In genomic region chr9:95561913-95562312, GRCh38 we compare ENCODE assay signal across 26 cellular contexts. TPM values are rescaled to one million over a fixed set of nuclear protein-coding genes. Genes with fewer than 3 reads are reported as not detected.
DNase-seq lines count a peak whose midpoint lies in the region; ATAC-seq, FAIRE-seq and TF ChIP-seq lines count a peak whose summit lies in the region.
"Had no signal": no experiment of that assay in that cellular context is flagged by ENCODE, and none has a peak within 500 bp of the region (broad histone marks: within the 10 kb centered on the region; RNA-seq: fewer than 3 reads in every experiment).

No MANE protein-coding gene starts in this region.

- DNase-seq in NCI-H510A treated with DMSO at 0.1 percent for 48 hours (lab: John Stamatoyannopoulos, UW) (peak; percentile 68), NCI-H510A (lab: John Stamatoyannopoulos, UW) (no peak), K562 (ENCODE audit: extremely low read depth in 1 of 4, low spot score in 3 of 4) (no peak), SKM-1 treated with dmso at 0.1 percent for 144 hours (lab: John Stamatoyannopoulos, UW; ENCODE audit: unreplicated experiment) (no peak), progenitor cell of endocrine pancreas (ENCODE audit: low spot score, unreplicated experiment) (no peak)
- DNase-seq in activated naive CD4-positive, alpha-beta T cell treated with anti-CD3 and anti-CD28 coated beads, Interleukin-2, amount 50 U/mL, for 72 hours (ENCODE audit: low spot score in 2 of 2) = no peak
- DNase-seq: CD4-positive, CD25-positive, alpha-beta regulatory T cell; CD8-positive, alpha-beta memory T cell; COR-L47; DMS 273 treated with DMSO at 0.1 percent for 48 hours; DMS53; DND-41; EL; GOT3; H7; HFFc6 had no signal

- H3K27me3 ChIP-seq in OCI-LY3 (ENCODE audit: low read depth, low read length) (peaks cover 6% of the 10 kb centered on the region), K562 (ENCODE audit: control insufficient read depth in 2 of 2, insufficient read depth in 2 of 2, low read length in 2 of 2) (peaks cover 53 to 76% of the 10 kb centered on the region in 2 experiments)
- H3K27me3 ChIP-seq: BLaER1 treated with 17β-estradiol and CSF1 and Interleukin-3, amounts not matched to agents 10 nM and 100 nM had no signal

- intact Hi-C loops in K562 (cut with micrococcal nuclease) = no loop called here

- TF ChIP-seq CTCF in OCI-LY3 (IDR thresholded peaks at IDR 0.05; ENCODE audit: low read depth, low read length) (no peak), K562 (IDR thresholded peaks at IDR 0.05 in 2 of 3, conservative IDR thresholded peaks at IDR 0.05 in 1 of 3; ENCODE audit: insufficient read depth in 2 of 3, low read depth in 1 of 3, low read length in 3 of 3) (no peak), progenitor cell of endocrine pancreas (IDR thresholded peaks at IDR 0.05; ENCODE audit: unreplicated experiment) (no peak)

- no peak overlapping the region for H2AFZ ChIP-seq in OCI-LY3 (ENCODE audit: low read depth, low read length)
- no peak overlapping the region for H2AFZ ChIP-seq in K562 (ENCODE audit: low read depth, low read length)

- H3K4me1 Mint-ChIP-seq in progenitor cell of endocrine pancreas (ENCODE audit: low read depth) = no peaks in the 10 kb centered on the region

- no peak for TF ChIP-seq EP300 in K562 (IDR thresholded peaks at IDR 0.05; ENCODE audit: low read length)

- BruUV-seq in K562 (replicated peaks; lab: Mats Ljungman, UMichigan) = no TSS peak

- POLR2A ChIA-PET in K562 (lab: Yijun Ruan, JAX) = no interaction called here

- no peaks in the 10 kb centered on the region for H3K9me3 ChIP-seq in OCI-LY3 (ENCODE audit: insufficient read depth, low read length)
- H3K9me3 ChIP-seq in K562 (replicated peaks; ENCODE audit: control insufficient read depth, insufficient read depth, low read depth, low read length) = no peaks in the 10 kb centered on the region
- H3K9me3 ChIP-seq: A549; BLaER1 treated with 17β-estradiol and CSF1 and Interleukin-3, amounts not matched to agents 10 nM and 100 nM had no signal

- no peak overlapping the region for H3K4me3 Mint-ChIP-seq in progenitor cell of endocrine pancreas (ENCODE audit: low read depth)
- H3K4me3 Mint-ChIP-seq: CD4-positive, CD25-positive, alpha-beta regulatory T cell; CD8-positive, alpha-beta memory T cell; HFFc6 had no signal

- H3K9me3 Mint-ChIP-seq in progenitor cell of endocrine pancreas (ENCODE audit: low read depth) = peaks cover 3% of the 10 kb centered on the region
- H3K9me3 Mint-ChIP-seq in activated naive CD4-positive, alpha-beta T cell treated with anti-CD3 and anti-CD28 coated beads, Interleukin-2, amount 50 U/mL, for 72 hours = peaks cover 0 to 6% of the 10 kb centered on the region in 2 donors
- H3K9me3 Mint-ChIP-seq: CD8-positive, alpha-beta memory T cell had no signal

- H4K20me1 ChIP-seq in OCI-LY3 (ENCODE audit: insufficient read depth, low read length) = no peaks in the 10 kb centered on the region
- no peaks in the 10 kb centered on the region for H4K20me1 ChIP-seq in K562 (replicated peaks; ENCODE audit: control insufficient read depth, insufficient read depth, low read length)
- H4K20me1 ChIP-seq: BLaER1 treated with 17β-estradiol and CSF1 and Interleukin-3, amounts not matched to agents 10 nM and 100 nM had no signal

- 3% methylated on average over 12 of the region's 12 CpGs for WGBS in K562 (ENCODE audit: insufficient coverage, low coverage, missing lambda C conversion rate)

- H3K4me2 ChIP-seq in OCI-LY3 (ENCODE audit: low read length) (peak overlapping the region; percentile 4; the same call in 1 of the 2 replicates), K562 (ENCODE audit: insufficient read depth, low read length) (no peak overlapping the region)
- H3K4me2 ChIP-seq: A549; BLaER1 treated with 17β-estradiol and CSF1 and Interleukin-3, amounts not matched to agents 10 nM and 100 nM had no signal

- H3K4me1 ChIP-seq in OCI-LY3 (ENCODE audit: low read length) (no peaks in the 10 kb centered on the region), K562 (replicated peaks in 1 of 2; ENCODE audit: control insufficient read depth in 2 of 2, insufficient read depth in 2 of 2, low read length in 2 of 2) (no peaks in the 10 kb centered on the region)
- H3K4me1 ChIP-seq: A549; BLaER1 treated with 17β-estradiol and CSF1 and Interleukin-3, amounts not matched to agents 10 nM and 100 nM had no signal

- in situ Hi-C loops in K562 (cut with MboI) = no loop called here

- H3K4me3 ChIP-seq in OCI-LY3 (ENCODE audit: low read length) (no peak overlapping the region), K562 (no peak overlapping the region)
- H3K4me3 ChIP-seq: A549; BLaER1 treated with 17β-estradiol and CSF1 and Interleukin-3, amounts not matched to agents 10 nM and 100 nM had no signal

- CTCF ChIA-PET in K562 (lab: Yijun Ruan, JAX; ENCODE audit: low intra/inter-chr PET ratio) = no interaction called here

- ATAC-seq in K562 (no peak), HG03565 (IDR thresholded peaks at IDR 0.05; ENCODE audit: unreplicated experiment) (no peak)
- ATAC-seq in activated naive CD4-positive, alpha-beta T cell treated with anti-CD3 and anti-CD28 coated beads, Interleukin-2, amount 50 U/mL, for 72 hours = no peak
- ATAC-seq: A549, HCT116, HepG2 had no signal

- FAIRE-seq in K562 (lab: Jason Lieb, UNC) = no peak
- FAIRE-seq: A549, GM12892, GM18507, HepG2 had no signal

- no peak for TF ChIP-seq RAD21 in K562 (CRISPR knock-in tag; conservative IDR thresholded peaks at IDR 0.05 in 1 of 2, IDR thresholded peaks at IDR 0.05 in 1 of 2)

- peaks cover 26% of the 10 kb centered on the region for H3K27me3 Mint-ChIP-seq in progenitor cell of endocrine pancreas

- no peak overlapping the region for H3K27ac Mint-ChIP-seq in progenitor cell of endocrine pancreas
- H3K27ac Mint-ChIP-seq in activated naive CD4-positive, alpha-beta T cell treated with anti-CD3 and anti-CD28 coated beads, Interleukin-2, amount 50 U/mL, for 72 hours = no peak overlapping the region
- H3K27ac Mint-ChIP-seq: CD4-positive, CD25-positive, alpha-beta regulatory T cell; HFFc6; IgD-negative memory B cell had no signal

- no peak for TF ChIP-seq POLR2A in K562 (conservative IDR thresholded peaks at IDR 0.05)

- H3K79me2 ChIP-seq in OCI-LY3 (ENCODE audit: low read length) (no peaks in the 10 kb centered on the region), K562 (ENCODE audit: control insufficient read depth, insufficient read depth, low read length) (no peaks in the 10 kb centered on the region)

- no peaks in the 10 kb centered on the region for H3K36me3 Mint-ChIP-seq in progenitor cell of endocrine pancreas (ENCODE audit: insufficient read depth)
- H3K36me3 Mint-ChIP-seq in activated naive CD4-positive, alpha-beta T cell treated with anti-CD3 and anti-CD28 coated beads, Interleukin-2, amount 50 U/mL, for 72 hours = peaks cover 0 to 6% of the 10 kb centered on the region in 2 donors
- H3K36me3 Mint-ChIP-seq: CD4-positive, CD25-positive, alpha-beta regulatory T cell; CD8-positive, alpha-beta memory T cell; IgD-negative memory B cell had no signal

- no peak overlapping the region for H3K27ac ChIP-seq in OCI-LY3 (ENCODE audit: low read length)
- H3K27ac ChIP-seq in K562 (ENCODE audit: extremely low read depth, low read depth, low read length) = no peak overlapping the region
- H3K27ac ChIP-seq: 22Rv1; A549; BLaER1 treated with 17β-estradiol and CSF1 and Interleukin-3, amounts not matched to agents 10 nM and 100 nM had no signal

- H3K9ac ChIP-seq in OCI-LY3 (ENCODE audit: low read length) (no peak overlapping the region), K562 (ENCODE audit: insufficient read depth in 1 of 2, low read depth in 2 of 2, low read length in 2 of 2) (no peak overlapping the region)
- H3K9ac ChIP-seq: BLaER1 treated with 17β-estradiol and CSF1 and Interleukin-3, amounts not matched to agents 10 nM and 100 nM had no signal

- no peaks in the 10 kb centered on the region for H3K36me3 ChIP-seq in OCI-LY3 (replicated peaks; ENCODE audit: low read depth, low read length)
- H3K36me3 ChIP-seq in K562 (ENCODE audit: control insufficient read depth, insufficient read depth, low read length) = no peaks in the 10 kb centered on the region
- H3K36me3 ChIP-seq: BLaER1 treated with 17β-estradiol and CSF1 and Interleukin-3, amounts not matched to agents 10 nM and 100 nM had no signal

- H3K9me1 ChIP-seq in K562 (ENCODE audit: control insufficient read depth, insufficient read depth, low read length) = no peaks in the 10 kb centered on the region

TF ChIP-seq in K562, 482 proteins besides CTCF, POLR2A, EP300 and RAD21 (continues in another document):
- TF ChIP-seq SPI1 (IDR thresholded peaks at IDR 0.05; ENCODE audit: borderline replicate concordance, low read depth, low read length) (peak; percentile 91), ETV6 (IDR thresholded peaks at IDR 0.05; ENCODE audit: borderline replicate concordance in 1 of 2, low read depth in 2 of 2, low read length in 1 of 2) (no peak), ETV6 (CRISPR knock-in tag; IDR thresholded peaks at IDR 0.05; ENCODE audit: borderline replicate concordance) (no peak)

RNA-seq across cellular contexts. Expression of gene PTCH1, which starts 45.1 kb away (rescaled TPM):
- 48.5 and 59.3 TPM in 2 replicates for total RNA-seq in K562 (2011; cell fraction: chromatin; rRNA removed; ENCODE audit: low replicate concordance)
- total RNA-seq in K562 (2011; cell fraction: nucleolus; rRNA removed) = 20.2 and 20.4 TPM in 2 replicates
- 28.4 and 48.7 TPM in 2 replicates for total RNA-seq in K562 (2011; cell fraction: nucleoplasm; rRNA removed)
- total RNA-seq in K562 (2014; rRNA removed) (3.9 and 4.5 TPM in 2 replicates), K562 (2014; rRNA removed; fragmentation: Illumina TruSeq; extraction: Trizol) (5.2 and 5.5 TPM in 2 replicates), K562 (2015; rRNA removed; fragmentation: Illumina TruSeq; extraction: Trizol) (3.4 and 3.6 TPM in 2 replicates), K562 (2021) (9.9 and 13.9 TPM in 2 replicates), progenitor cell of endocrine pancreas (54.9 and 56.3 TPM in 2 replicates)
- polyA plus RNA-seq in K562 (2011; rRNA removed) (2.3 and 4.2 TPM in 2 replicates), K562 (2014; fragmentation: Illumina TruSeq; extraction: Trizol) (5.8 and 8.2 TPM in 2 replicates), K562 (2014; fragmentation: Nextera tagmentation; extraction: Ambion mirVana) (under 1 TPM; 0.70 to 0.80 TPM), K562 (2014; rRNA removed) (2.8 and 3.8 TPM in 2 replicates)
- polyA plus RNA-seq in K562 (2011; cell fraction: cytosol; rRNA removed) = 2.4 and 3.4 TPM in 2 replicates
- polyA plus RNA-seq in K562 (2011; cell fraction: nucleus; rRNA removed) = 8.8 and 13.0 TPM in 2 replicates
- 3.5 and 6.1 TPM in 2 replicates for polyA plus RNA-seq in K562 (2012)
- polyA minus RNA-seq in K562 (2011; rRNA and poly(A)+ RNA removed) = 11.2 and 11.8 TPM in 2 replicates
- polyA minus RNA-seq in K562 (2011; cell fraction: cytosol; rRNA and poly(A)+ RNA removed) = 4.7 and 12.2 TPM in 2 replicates
- polyA minus RNA-seq in K562 (2011; cell fraction: nucleus; rRNA and poly(A)+ RNA removed) = 8.2 and 13.9 TPM in 2 replicates
- 1 to 10 TPM; 2.7 to 7.9 TPM for total RNA-seq in activated naive CD4-positive, alpha-beta T cell treated with anti-CD3 and anti-CD28 coated beads, Interleukin-2, amount 50 U/mL, for 72 hours
